9 cellular contexts compared by ENCODE assay signal in the genomic region with DNA sequence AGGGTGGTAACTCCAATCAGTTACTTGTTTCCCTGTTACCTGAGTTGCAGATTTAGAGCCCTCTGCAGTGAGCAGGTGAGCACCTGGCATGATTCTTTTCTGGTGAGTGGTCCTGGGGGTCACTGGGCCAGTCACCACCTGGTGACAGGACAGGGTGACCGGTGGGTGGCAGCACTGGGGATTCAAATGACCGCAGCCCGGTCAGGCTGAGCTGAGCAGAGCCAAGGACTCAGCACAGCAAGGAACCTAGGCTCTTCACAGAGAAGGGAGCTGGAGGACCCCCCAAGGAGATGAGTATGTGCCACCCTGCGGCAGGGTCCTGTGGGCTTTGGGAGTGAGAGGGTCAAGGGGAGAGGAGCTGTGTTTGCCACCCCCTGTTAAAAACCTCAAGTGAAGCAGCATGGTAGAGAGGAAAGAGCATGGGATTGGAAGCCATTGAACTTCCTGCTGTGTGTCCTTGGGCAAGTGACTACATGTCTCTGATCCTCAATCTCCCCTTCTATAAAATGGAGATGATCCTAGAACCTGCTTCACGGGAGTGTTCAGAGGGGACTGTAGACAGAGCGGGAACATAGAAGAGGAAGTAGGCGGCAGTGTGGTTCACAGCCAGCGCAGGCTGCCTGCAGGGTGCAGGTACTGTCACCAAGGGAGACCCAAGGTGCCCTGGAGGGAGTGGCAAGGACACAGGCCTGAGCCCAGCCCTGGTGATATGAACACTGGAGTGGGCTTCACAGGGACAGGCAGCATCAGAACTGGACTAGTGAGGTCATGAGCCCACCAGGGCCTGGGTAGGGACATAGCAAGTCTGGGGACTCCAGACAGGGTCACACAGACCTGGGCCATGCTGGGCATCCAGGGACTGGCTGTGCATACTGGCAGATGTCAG. TPM values are rescaled to one million over a fixed set of nuclear protein-coding genes. Genes with fewer than 3 reads are reported as not detected.
DNase-seq lines count a peak whose midpoint lies in the region; ATAC-seq and TF ChIP-seq lines count a peak whose summit lies in the region.
"Not testable (repeated sequence)": the region's sequence is repeated elsewhere in the genome, so short reads cannot be mapped to it uniquely, and the experiment has no call there.
"Had no signal": no experiment of that assay in that cellular context is flagged by ENCODE, and none has a peak within 500 bp of the region (broad histone marks: within the 10 kb centered on the region; RNA-seq: fewer than 3 reads in every experiment).

No MANE protein-coding gene starts in this region.

- H3K27me3 Mint-ChIP-seq in CD4-positive, CD25-positive, alpha-beta regulatory T cell; activated T-cell treated with anti-CD3 and anti-CD28 coated beads, Interleukin-2, amount 50 U/mL, for 4 hours (ENCODE audit: low read depth); natural killer cell (ENCODE audit: low read depth in 2 of 2): not testable (repeated sequence)

- peaks cover 12 to 48% (median 31%) of the 10 kb centered on the region in 4 donors for H3K4me1 Mint-ChIP-seq in CD4-positive, CD25-positive, alpha-beta regulatory T cell
- peaks cover 36% of the 10 kb centered on the region for H3K4me1 Mint-ChIP-seq in activated T-cell treated with anti-CD3 and anti-CD28 coated beads, Interleukin-2, amount 50 U/mL, for 4 hours (ENCODE audit: low read depth)
- peaks cover 32 to 35% of the 10 kb centered on the region in 2 donors for H3K4me1 Mint-ChIP-seq in natural killer cell
- peaks cover 66% of the 10 kb centered on the region for H3K4me1 Mint-ChIP-seq in stimulated activated effector memory CD8-positive, alpha-beta T cell treated with anti-CD3 and anti-CD28 coated beads, Interleukin-12 subunit alpha, Interleukin-12 subunit beta, amount 100 ng/mL, for 72 hours

- not testable (repeated sequence) for TF ChIP-seq CTCF in RWPE2 (IDR thresholded peaks at IDR 0.05; ENCODE audit: poor library complexity, severe bottlenecking); natural killer cell (IDR thresholded peaks at IDR 0.05)
- TF ChIP-seq CTCF in choroid plexus epithelial cell (conservative IDR thresholded peaks at IDR 0.05; ENCODE audit: low read depth, low read length): peak; percentile 3

- not testable (repeated sequence) for H3K4me3 ChIP-seq in CD4-positive, CD25-positive, alpha-beta regulatory T cell (ENCODE audit: low read depth, low read length); RWPE2 (ENCODE audit: severe bottlenecking); choroid plexus epithelial cell (ENCODE audit: low read depth, low read length)

- peak overlapping the region; percentile 84 to 94 (median 91) for H3K4me3 Mint-ChIP-seq in CD4-positive, CD25-positive, alpha-beta regulatory T cell
- peak overlapping the region; percentile 79 for H3K4me3 Mint-ChIP-seq in activated T-cell treated with anti-CD3 and anti-CD28 coated beads, Interleukin-2, amount 50 U/mL, for 4 hours
- H3K4me3 Mint-ChIP-seq in natural killer cell: peak overlapping the region; percentile 73
- H3K4me3 Mint-ChIP-seq in stimulated activated effector memory CD8-positive, alpha-beta T cell treated with anti-CD3 and anti-CD28 coated beads, Interleukin-12 subunit alpha, Interleukin-12 subunit beta, amount 100 ng/mL, for 72 hours: peak overlapping the region; percentile 88

- intact Hi-C loops in natural killer cell (cut with micrococcal nuclease): not testable (repeated sequence)

- not testable (repeated sequence) for H3K27ac Mint-ChIP-seq in CD4-positive, CD25-positive, alpha-beta regulatory T cell
- H3K27ac Mint-ChIP-seq in natural killer cell: peak overlapping the region in 1 of 2 donors; percentile 31
- H3K27ac Mint-ChIP-seq in stimulated activated effector memory CD8-positive, alpha-beta T cell treated with anti-CD3 and anti-CD28 coated beads, Interleukin-12 subunit alpha, Interleukin-12 subunit beta, amount 100 ng/mL, for 72 hours: peak overlapping the region; percentile 21

- not testable (repeated sequence) for H3K36me3 Mint-ChIP-seq in CD4-positive, CD25-positive, alpha-beta regulatory T cell; activated T-cell treated with anti-CD3 and anti-CD28 coated beads, Interleukin-2, amount 50 U/mL, for 4 hours (ENCODE audit: insufficient read depth); natural killer cell
- H3K36me3 Mint-ChIP-seq in stimulated activated effector memory CD8-positive, alpha-beta T cell treated with anti-CD3 and anti-CD28 coated beads, Interleukin-12 subunit alpha, Interleukin-12 subunit beta, amount 100 ng/mL, for 72 hours: peaks cover 13% of the 10 kb centered on the region

- ATAC-seq in CD4-positive, CD25-positive, alpha-beta regulatory T cell (ENCODE audit: low read depth in 2 of 2); RWPE2 (ENCODE audit: low read depth); activated T-cell treated with anti-CD3 and anti-CD28 coated beads, Interleukin-2, amount 50 U/mL, for 4 hours; natural killer cell; stimulated activated effector memory CD8-positive, alpha-beta T cell treated with anti-CD3 and anti-CD28 coated beads, Interleukin-12 subunit alpha, Interleukin-12 subunit beta, amount 100 ng/mL, for 72 hours: not testable (repeated sequence)

- H3K36me3 ChIP-seq in CD4-positive, CD25-positive, alpha-beta regulatory T cell (ENCODE audit: control insufficient read depth, insufficient read depth, low read length); RWPE2 (ENCODE audit: low read depth): not testable (repeated sequence)

- not testable (repeated sequence) for H3K9me3 Mint-ChIP-seq in CD4-positive, CD25-positive, alpha-beta regulatory T cell; activated T-cell treated with anti-CD3 and anti-CD28 coated beads, Interleukin-2, amount 50 U/mL, for 4 hours; natural killer cell; stimulated activated effector memory CD8-positive, alpha-beta T cell treated with anti-CD3 and anti-CD28 coated beads, Interleukin-12 subunit alpha, Interleukin-12 subunit beta, amount 100 ng/mL, for 72 hours

- not testable (repeated sequence) for H3K27me3 ChIP-seq in CD4-positive, CD25-positive, alpha-beta regulatory T cell (ENCODE audit: control insufficient read depth, insufficient read depth, low read length); RWPE2 (ENCODE audit: insufficient read depth, poor library complexity, severe bottlenecking)

- DNase-seq in CD4-positive, CD25-positive, alpha-beta regulatory T cell; activated T-cell treated with anti-CD3 and anti-CD28 coated beads, Interleukin-2, amount 50 U/mL, for 4 hours; choroid plexus epithelial cell (ENCODE audit: low read depth); natural killer cell; stimulated activated effector memory CD8-positive, alpha-beta T cell treated with anti-CD3 and anti-CD28 coated beads, Interleukin-12 subunit alpha, Interleukin-12 subunit beta, amount 100 ng/mL, for 72 hours (ENCODE audit: low spot score in 2 of 2): not testable (repeated sequence)
- DNase-seq in HuH-7 (ENCODE audit: low spot score): peak; percentile 68
- DNase-seq in RWPE2 (ENCODE audit: low spot score): peak; percentile 38
- peak; percentile 8 for DNase-seq in kidney tubule cell (ENCODE audit: low spot score)

- not testable (repeated sequence) for H3K27ac ChIP-seq in CD4-positive, CD25-positive, alpha-beta regulatory T cell (ENCODE audit: insufficient read depth, low read length, poor library complexity, severe bottlenecking); RWPE2 (ENCODE audit: poor library complexity, severe bottlenecking)

- H3K9me3 ChIP-seq in CD4-positive, CD25-positive, alpha-beta regulatory T cell (ENCODE audit: control insufficient read depth in 2 of 2, low read length in 2 of 2); RWPE2 (ENCODE audit: severe bottlenecking): not testable (repeated sequence)

- H3K4me1 ChIP-seq in CD4-positive, CD25-positive, alpha-beta regulatory T cell (ENCODE audit: control insufficient read depth, insufficient read depth, low read length, poor library complexity, severe bottlenecking): peaks cover 19% of the 10 kb centered on the region
- H3K4me1 ChIP-seq in RWPE2 (ENCODE audit: insufficient read depth, poor library complexity, severe bottlenecking): not testable (repeated sequence)

RNA-seq across cellular contexts. Expression of a gene that starts 9.6 kb away (rescaled TPM):
- 46.1 TPM for total RNA-seq in CD4-positive, CD25-positive, alpha-beta regulatory T cell
- polyA plus RNA-seq in CD4-positive, CD25-positive, alpha-beta regulatory T cell: 1 to 10 TPM; 3.9 to 5.2 (median 4.2) TPM
- 10 to 100 TPM; 20.0 to 24.7 (median 20.3) TPM for total RNA-seq in activated T-cell treated with anti-CD3 and anti-CD28 coated beads, Interleukin-2, amount 50 U/mL, for 4 hours
- 10 to 100 TPM; 51.7 to 62.9 (median 59.1) TPM for total RNA-seq in natural killer cell

RNA-seq across cellular contexts. Expression of a gene that starts 16.3 kb away (rescaled TPM):
- total RNA-seq in CD4-positive, CD25-positive, alpha-beta regulatory T cell: 3,278 TPM
- 10 to 100 TPM in 1 of 4 donors, not detected in 3; 23.7 TPM for polyA plus RNA-seq in CD4-positive, CD25-positive, alpha-beta regulatory T cell
- total RNA-seq in activated T-cell treated with anti-CD3 and anti-CD28 coated beads, Interleukin-2, amount 50 U/mL, for 4 hours: 1,000 to 10,000 TPM; 1,321 to 1,622 (median 1,616) TPM
- total RNA-seq in natural killer cell: 1,000 to 10,000 TPM; 2,937 to 3,261 (median 3,038) TPM
- polyA plus RNA-seq: AG04450 had no signal
